Comparison of ENCODE assay signal across 4 cellular contexts in genomic region chr3:85667744-85668143, GRCh38.
TF ChIP-seq lines count a peak whose summit lies in the region.

No MANE protein-coding gene starts in this region.

TF ChIP-seq in HepG2, 621 proteins besides CTCF, POLR2A, EP300 and RAD21:
- TF ChIP-seq CEBPB (IDR thresholded peaks at IDR 0.05; ENCODE audit: borderline replicate concordance, low read depth, low read length) (peak; percentile 43; the same call in 1 of the 2 replicates), GATAD2A (CRISPR knock-in tag; IDR thresholded peaks at IDR 0.05) (no peak)
TF ChIP-seq in HepG2: peak in this region for 1.

TF ChIP-seq in IMR-90, 13 proteins besides CTCF, POLR2A, EP300 and RAD21:
- no peak for TF ChIP-seq RFX5 (IDR thresholded peaks at IDR 0.05; ENCODE audit: low read depth, low read length)
- peak; percentile 54; the same call in 1 of the 2 replicates for TF ChIP-seq CEBPB (IDR thresholded peaks at IDR 0.05; ENCODE audit: low read depth, low read length)

TF ChIP-seq in K562, 482 proteins besides CTCF, POLR2A, EP300 and RAD21:
- no peak for TF ChIP-seq GABPA (tag; conservative IDR thresholded peaks at IDR 0.05; ENCODE audit: low read depth)
- TF ChIP-seq CEBPG (CRISPR knock-in tag; IDR thresholded peaks at IDR 0.05): no peak
- peak in 1 of 2 experiments; percentile 60; a peak in 2 of 4 replicates for TF ChIP-seq CEBPG (tag; conservative IDR thresholded peaks at IDR 0.05 in 1 of 2, IDR thresholded peaks at IDR 0.05 in 1 of 2)
- TF ChIP-seq CEBPB (tag; IDR thresholded peaks at IDR 0.05): peak; percentile 12; the same call in 1 of the 2 replicates

TF ChIP-seq in H1, 55 proteins besides CTCF, POLR2A, EP300 and RAD21:
- TF ChIP-seq CEBPB (IDR thresholded peaks at IDR 0.05; ENCODE audit: low read depth, low read length) (peak; percentile 25; the same call in 1 of the 2 replicates), JUND (IDR thresholded peaks at IDR 0.05; ENCODE audit: low read length) (no peak)
